In genomic region chr7:128387663-128388485, GRCh38 we compare ENCODE assay signal across 8 cellular contexts. TPM values are rescaled to one million over a fixed set of nuclear protein-coding genes. Genes with fewer than 3 reads are reported as not detected.
DNase-seq lines count a peak whose midpoint lies in the region; ATAC-seq and TF ChIP-seq lines count a peak whose summit lies in the region.

No MANE protein-coding gene starts in this region.

- H3K4me3 ChIP-seq in SK-N-SH (ENCODE audit: low read depth in 2 of 2, low read length in 1 of 2), result peak overlapping the region in 1 of 2 experiments; percentile 16; a peak in 2 of 4 replicates
- H3K4me3 ChIP-seq in prostate gland, result no peak overlapping the region

- H3K27ac ChIP-seq in SK-N-SH (ENCODE audit: low read depth in 2 of 2, low read length in 1 of 2) (peak overlapping the region in 1 of 2 experiments; percentile 94; a peak in 2 of 4 replicates), prostate gland (no peak overlapping the region)

- CTCF ChIA-PET in SK-N-SH (lab: Yijun Ruan, JAX), result interaction anchor here (0.5 to 50.3 kb wide), 20 partner anchors 9 to 565 kb away, joined by 3 to 1901 read pairs (median 5); partner anchors contain the start of genes ATP6V1F, IMPDH1, PRRT4 and RBM28

- H3K9me3 Mint-ChIP-seq in activated naive CD4-positive, alpha-beta T cell treated with anti-CD3 and anti-CD28 coated beads, Interleukin-2, amount 50 U/mL, for 72 hours, result no peaks in the 10 kb centered on the region

- no peaks in the 10 kb centered on the region for H3K27me3 ChIP-seq in SK-N-SH (ENCODE audit: insufficient read depth)
- no peaks in the 10 kb centered on the region for H3K27me3 ChIP-seq in prostate gland (replicated peaks; ENCODE audit: insufficient read depth)

- TF ChIP-seq EP300 in SK-N-SH (IDR thresholded peaks at IDR 0.05; ENCODE audit: borderline replicate concordance in 1 of 2, low read depth in 1 of 2, low read length in 1 of 2), result peak in 1 of 2 experiments; percentile 57; a peak in 2 of 4 replicates

- POLR2A ChIA-PET in SK-N-SH (lab: Yijun Ruan, JAX), result interaction anchor here (0.5 to 6.6 kb wide), 8 partner anchors 15 to 43 kb away, joined by 3 to 107 read pairs (median 12); partner anchors contain the start of genes PRRT4 and RBM28

- peaks cover 0 to 37% of the 10 kb centered on the region in 2 experiments; a peak in 1 of 4 replicates for H3K4me1 ChIP-seq in SK-N-SH (ENCODE audit: control insufficient read depth in 1 of 2, insufficient read depth in 2 of 2, low read depth in 1 of 2, low read length in 1 of 2)
- H3K4me1 ChIP-seq in prostate gland (replicated peaks), result no peaks in the 10 kb centered on the region

- H3F3A ChIP-seq in SK-N-SH (replicated peaks; ENCODE audit: insufficient read depth), result peaks cover 8% of the 10 kb centered on the region

- no peaks in the 10 kb centered on the region for H3K79me2 ChIP-seq in SK-N-SH (ENCODE audit: insufficient read depth)

- H3K36me3 ChIP-seq in SK-N-SH (replicated peaks in 1 of 2; ENCODE audit: control insufficient read depth in 1 of 2, insufficient read depth in 2 of 2, low read length in 1 of 2) (peaks cover 2 to 9% of the 10 kb centered on the region in 2 experiments), prostate gland (peaks cover 3 to 4% of the 10 kb centered on the region in 2 donors)

- H3K4me2 ChIP-seq in SK-N-SH, result no peak overlapping the region

- TF ChIP-seq POLR2A in prostate gland (IDR thresholded peaks at IDR 0.05), result no peak

- no peak overlapping the region for H3K9ac ChIP-seq in SK-N-SH

- DNase-seq in COR-L47 (lab: John Stamatoyannopoulos, UW), result peak; percentile 80
- DNase-seq in LoVo (ENCODE audit: low spot score), result peak; percentile 71
- DNase-seq in SK-N-SH, result peak; percentile 99
- peak in 1 of 2 donors; percentile 76 for DNase-seq in activated naive CD4-positive, alpha-beta T cell treated with anti-CD3 and anti-CD28 coated beads, Interleukin-2, amount 50 U/mL, for 72 hours (ENCODE audit: low spot score in 2 of 2)
- peak; percentile 89 for DNase-seq in Right ventricle myocardium superior
- peak; percentile 44 for DNase-seq in prostate gland (ENCODE audit: low spot score)
- DNase-seq in cortex of kidney (lab: John Stamatoyannopoulos, UW), result no peak

- peak; percentile 64 for ATAC-seq in GM21381 (IDR thresholded peaks at IDR 0.05; ENCODE audit: unreplicated experiment)
- ATAC-seq in activated naive CD4-positive, alpha-beta T cell treated with anti-CD3 and anti-CD28 coated beads, Interleukin-2, amount 50 U/mL, for 72 hours, result peak; percentile 81
- peak; percentile 93 for ATAC-seq in Right ventricle myocardium superior (ENCODE audit: poor library complexity)

- intact Hi-C loops in Right ventricle myocardium superior (cut with DNase I), result loop anchor here (2.0 kb wide), 1 partner anchor 39 kb away; no protein-coding TSS in a partner anchor
- intact Hi-C loops in prostate gland (cut with DNase I), result loop anchor here (2.0 kb wide), 1 partner anchor 39 kb away; no protein-coding TSS in a partner anchor

- H3K9me2 ChIP-seq in SK-N-SH, result no peaks in the 10 kb centered on the region

- TF ChIP-seq CTCF in SK-N-SH (IDR thresholded peaks at IDR 0.05) (peak; percentile 98), prostate gland (IDR thresholded peaks at IDR 0.05) (peak; percentile 62 to 77 (median 64))

- 13% methylated on average over 17 of the region's 17 CpGs for WGBS in SK-N-SH (ENCODE audit: low lambda C conversion rate)
- WGBS in prostate gland, result 11% methylated on average over 17 of the region's 17 CpGs

- H3K9me3 ChIP-seq in SK-N-SH, result no peaks in the 10 kb centered on the region
- H3K9me3 ChIP-seq in prostate gland, result no peaks in the 10 kb centered on the region

- no peaks in the 10 kb centered on the region for H4K20me1 ChIP-seq in SK-N-SH (ENCODE audit: insufficient read depth)

- H3K27ac Mint-ChIP-seq in activated naive CD4-positive, alpha-beta T cell treated with anti-CD3 and anti-CD28 coated beads, Interleukin-2, amount 50 U/mL, for 72 hours, result no peak overlapping the region

- H3K36me3 Mint-ChIP-seq in activated naive CD4-positive, alpha-beta T cell treated with anti-CD3 and anti-CD28 coated beads, Interleukin-2, amount 50 U/mL, for 72 hours, result no peaks in the 10 kb centered on the region

- no peak overlapping the region for H2AFZ ChIP-seq in SK-N-SH (ENCODE audit: low read depth)

- TF ChIP-seq RAD21 in SK-N-SH (IDR thresholded peaks at IDR 0.05; ENCODE audit: low read length), result peak; percentile 99

TF ChIP-seq in SK-N-SH, 30 proteins besides CTCF, POLR2A, EP300 and RAD21 (continues in another document):
- TF ChIP-seq SMC3 (IDR thresholded peaks at IDR 0.05; ENCODE audit: low read depth, low read length) (peak; percentile 99), MEF2A (IDR thresholded peaks at IDR 0.05; ENCODE audit: borderline replicate concordance, low read depth) (no peak), ELF1 (IDR thresholded peaks at IDR 0.05) (no peak), RXRA (IDR thresholded peaks at IDR 0.05; ENCODE audit: borderline replicate concordance, low read depth) (no peak), MXI1 (IDR thresholded peaks at IDR 0.05; ENCODE audit: low read depth, low read length) (peak; percentile 80), GABPA (IDR thresholded peaks at IDR 0.05; ENCODE audit: low read depth) (no peak), EZH2phosphoT487 (IDR thresholded peaks at IDR 0.05; ENCODE audit: borderline replicate concordance, low read depth) (no peak), PBX3 (IDR thresholded peaks at IDR 0.05) (no peak), RFX5 (IDR thresholded peaks at IDR 0.05; ENCODE audit: low read length) (peak; percentile 96), YY1 (IDR thresholded peaks at IDR 0.05; ENCODE audit: low read depth) (no peak), GATA2 (CRISPR knock-in tag; IDR thresholded peaks at IDR 0.05) (no peak), FOXJ3 (CRISPR knock-in tag; IDR thresholded peaks at IDR 0.05) (no peak), RCOR1 (IDR thresholded peaks at IDR 0.05; ENCODE audit: low read length) (peak; percentile 74), TCF12 (IDR thresholded peaks at IDR 0.05) (no peak), REST (IDR thresholded peaks at IDR 0.05; ENCODE audit: low read depth, low read length) (no peak), FOSL2 (IDR thresholded peaks at IDR 0.05; ENCODE audit: borderline replicate concordance, low read depth) (no peak), FOXM1 (IDR thresholded peaks at IDR 0.05; ENCODE audit: low read depth) (no peak), TEAD4 (IDR thresholded peaks at IDR 0.05; ENCODE audit: borderline replicate concordance, insufficient read depth) (no peak)

RNA-seq across cellular contexts. Expression of gene IMPDH1, which starts 21.9 kb away (rescaled TPM):
- polyA plus RNA-seq in SK-N-SH (2012; rRNA removed), result 80.4 and 82.0 TPM in 2 replicates
- 32.4 and 59.8 TPM in 2 replicates for polyA plus RNA-seq in SK-N-SH (2012; cell fraction: cytosol; rRNA removed)
- polyA plus RNA-seq in SK-N-SH (2012; cell fraction: nucleus; rRNA removed), result 120 and 129 TPM in 2 replicates
- total RNA-seq in activated naive CD4-positive, alpha-beta T cell treated with anti-CD3 and anti-CD28 coated beads, Interleukin-2, amount 50 U/mL, for 72 hours, result 10 to 100 TPM; 29.5 to 66.9 TPM
- total RNA-seq in Right ventricle myocardium superior (20.0 TPM), prostate gland (10 to 100 TPM; 48.2 to 91.6 TPM)

RNA-seq across cellular contexts. Expression of gene PRRT4, which starts 26.4 kb away (rescaled TPM):
- 1.5 and 3.4 TPM in 2 replicates for polyA plus RNA-seq in SK-N-SH (2012; rRNA removed)
- 1.8 and 5.2 TPM in 2 replicates for polyA plus RNA-seq in SK-N-SH (2012; cell fraction: cytosol; rRNA removed)
- polyA plus RNA-seq in SK-N-SH (2012; cell fraction: nucleus; rRNA removed), result 8.1 and 19.1 TPM in 2 replicates
- total RNA-seq in activated naive CD4-positive, alpha-beta T cell treated with anti-CD3 and anti-CD28 coated beads, Interleukin-2, amount 50 U/mL, for 72 hours, result under 1 TPM in 1 of 2 donors, not detected in 1; 0.27 TPM
- 1.2 TPM for total RNA-seq in Right ventricle myocardium superior
- 1 to 10 TPM in 1 of 2 donors, under 1 TPM in 1; 0.05 to 1.2 TPM for total RNA-seq in prostate gland

RNA-seq across cellular contexts. Expression of gene RBM28, which starts 44.2 kb away (rescaled TPM):
- polyA plus RNA-seq in SK-N-SH (2012; rRNA removed), result 29.1 and 33.0 TPM in 2 replicates
- 23.7 and 24.9 TPM in 2 replicates for polyA plus RNA-seq in SK-N-SH (2012; cell fraction: cytosol; rRNA removed)
- polyA plus RNA-seq in SK-N-SH (2012; cell fraction: nucleus; rRNA removed), result 72.3 and 94.0 TPM in 2 replicates
- 10 to 100 TPM; 43.4 to 51.3 TPM for total RNA-seq in activated naive CD4-positive, alpha-beta T cell treated with anti-CD3 and anti-CD28 coated beads, Interleukin-2, amount 50 U/mL, for 72 hours
- total RNA-seq in Right ventricle myocardium superior, result 30.3 TPM
- 10 to 100 TPM; 13.8 to 29.7 TPM for total RNA-seq in prostate gland
